Comparison of ENCODE assay signal across 29 cellular contexts in the genomic region with DNA sequence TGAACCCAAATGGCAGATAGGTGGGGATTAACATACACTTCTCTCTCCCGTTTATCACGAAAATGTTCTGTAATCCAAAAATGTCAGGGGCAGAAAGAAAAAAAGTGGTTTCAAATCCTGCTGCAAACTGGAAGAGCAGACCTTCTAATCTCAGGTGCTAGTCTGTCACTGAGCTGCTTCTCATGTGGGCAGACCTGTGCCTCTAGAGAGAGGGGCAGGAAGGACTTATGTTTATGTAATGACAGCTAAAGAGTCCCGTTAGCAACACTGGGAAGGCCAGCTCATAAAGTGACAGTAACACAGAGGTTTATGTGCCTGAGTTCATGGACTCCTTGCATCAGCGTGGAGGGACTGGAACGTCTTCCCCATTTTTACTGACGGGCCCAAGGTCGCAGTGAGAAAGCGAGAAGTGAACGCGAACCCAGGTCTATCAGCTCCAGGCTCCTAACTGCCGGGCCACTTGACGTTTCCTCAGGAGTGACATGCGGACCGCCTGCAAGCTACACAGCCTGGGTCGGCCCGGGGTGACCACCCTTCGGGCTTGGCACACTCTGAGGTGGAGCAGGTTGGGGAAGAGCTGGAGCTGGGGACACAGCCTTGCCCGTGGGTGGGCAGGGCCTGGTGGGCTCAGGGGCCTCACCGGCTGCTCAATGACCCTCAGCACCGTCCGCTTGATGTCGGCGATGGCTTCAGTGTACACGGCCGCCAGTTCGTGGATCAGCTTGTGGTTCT. TPM values are rescaled to one million over a fixed set of nuclear protein-coding genes. Genes with fewer than 3 reads are reported as not detected.
DNase-seq lines count a peak whose midpoint lies in the region; TF ChIP-seq lines count a peak whose summit lies in the region.
"Had no signal": no experiment of that assay in that cellular context is flagged by ENCODE, and none has a peak within 500 bp of the region (broad histone marks: within the 10 kb centered on the region; RNA-seq: fewer than 3 reads in every experiment).

No MANE protein-coding gene starts in this region.

- H2BK15ac ChIP-seq in neuronal stem cell (ENCODE audit: low read length) = no peak overlapping the region

- H3K4me3 ChIP-seq in Jurkat, Clone E6-1 (ENCODE audit: low read length) = peak overlapping the region; percentile 32
- H3K4me3 ChIP-seq in neuronal stem cell (ENCODE audit: low read length in 2 of 2) (no peak overlapping the region), spleen (no peak overlapping the region)
- H3K4me3 ChIP-seq: esophagus squamous epithelium, stomach, thyroid gland, vagina had no signal

- peaks cover 39% of the 10 kb centered on the region for H3K36me3 Mint-ChIP-seq in chondrocyte (ENCODE audit: low read depth)

- H3K36me3 ChIP-seq in neuronal stem cell (replicated peaks in 1 of 2; ENCODE audit: control insufficient read depth in 2 of 2, insufficient read depth in 2 of 2, low read length in 2 of 2) (peaks cover 71 to 96% of the 10 kb centered on the region in 2 donors), spleen (peaks cover 0 to 100% (median 93%) of the 10 kb centered on the region in 6 donors)

- no peak overlapping the region for H3K4ac ChIP-seq in neuronal stem cell (ENCODE audit: low read length)

- DNase-seq in NCI-H510A treated with DMSO at 0.1 percent for 48 hours (lab: John Stamatoyannopoulos, UW) = peak; percentile 43
- DNase-seq in NCI-H510A (lab: John Stamatoyannopoulos, UW) = no peak
- DNase-seq in Jurkat, Clone E6-1 (ENCODE audit: low read depth, low spot score) = peak; percentile 66
- peak; percentile 87 for DNase-seq in chondrocyte (ENCODE audit: low spot score)
- DNase-seq in neuronal stem cell (ENCODE audit: low spot score) = no peak
- DNase-seq in GM10248 (ENCODE audit: extremely low spot score) = no peak
- DNase-seq in spleen = no peak
- DNase-seq in activated CD8-positive, alpha-beta memory T cell treated with anti-CD3 and anti-CD28 coated beads for 24 hours = no peak
- DNase-seq: activated naive CD4-positive, alpha-beta T cell treated with anti-CD3 and anti-CD28 coated beads, Interleukin-2, amount 50 U/mL, for 16 hours; AML-193; CD4-positive, alpha-beta T cell; cortex of kidney; esophagus squamous epithelium; foreskin melanocyte; IMR-90; NCI-H187 treated with DMSO at 0.1 percent for 48 hours; NCI-H2227 treated with DMSO at 0.1 percent for 48 hours; PC-3 had no signal

- H2AK5ac ChIP-seq in neuronal stem cell (ENCODE audit: low read depth, low read length) = no peak overlapping the region

- H3K23ac ChIP-seq in neuronal stem cell (ENCODE audit: low read depth, low read length, poor library complexity) = peak overlapping the region; percentile 57

- H3K9me3 ChIP-seq in neuronal stem cell (replicated peaks in 1 of 2; ENCODE audit: control insufficient read depth in 2 of 2, insufficient read depth in 1 of 2, low read depth in 1 of 2, low read length in 2 of 2) = peaks cover 0 to 3% of the 10 kb centered on the region in 2 donors
- H3K9me3 ChIP-seq in spleen = no peaks in the 10 kb centered on the region
- H3K9me3 ChIP-seq: esophagus squamous epithelium, neutrophil, stomach, thyroid gland, vagina had no signal

- no peak overlapping the region for H2BK5ac ChIP-seq in neuronal stem cell (ENCODE audit: low read length)

- H3K14ac ChIP-seq in neuronal stem cell (ENCODE audit: low read length) = no peak overlapping the region

- intact Hi-C loops in spleen (cut with DNase I; ENCODE audit: low total_unique reads) = no loop called here

- no peaks in the 10 kb centered on the region for H3K4me1 ChIP-seq in neuronal stem cell (ENCODE audit: control insufficient read depth in 2 of 2, insufficient read depth in 1 of 2, low read depth in 1 of 2, low read length in 2 of 2)
- no peaks in the 10 kb centered on the region for H3K4me1 ChIP-seq in spleen
- H3K4me1 ChIP-seq: thyroid gland, vagina had no signal

- no CpG with 5 or more reads among the region's 26 CpGs for whole genome bisulfite sequencing in neuronal stem cell (ENCODE audit: extremely low coverage in 2 of 2, insufficient read length in 2 of 2, insufficient replicate concordance in 1 of 2), 2 donors
- 82 to 93% (median 90%) methylated on average over 25 to 26 of the region's 26 CpGs for WGBS in spleen, 5 donors

- no peak overlapping the region for H2BK12ac ChIP-seq in neuronal stem cell (ENCODE audit: low read length)

- H3K9ac ChIP-seq in neuronal stem cell (ENCODE audit: low read depth, low read length, poor library complexity) = no peak overlapping the region

- no peaks in the 10 kb centered on the region for H3K27me3 Mint-ChIP-seq in chondrocyte (ENCODE audit: low read depth)
- H3K27me3 Mint-ChIP-seq: CD4-positive, alpha-beta T cell had no signal

- TF ChIP-seq POLR2A in spleen (IDR thresholded peaks at IDR 0.05) = no peak

- CTCF ChIA-PET in GM10248 (lab: Yijun Ruan, JAX) = interaction anchor here (1.2 to 6.6 kb wide), 8 partner anchors 7 to 45 kb away, joined by 3 to 63 read pairs (median 4); a partner anchor contains a TSS

- H3K27me3 ChIP-seq in neuronal stem cell (ENCODE audit: control insufficient read depth in 3 of 3, insufficient read depth in 3 of 3, low read depth in 1 of 3, low read length in 3 of 3) = no peaks in the 10 kb centered on the region
- no peaks in the 10 kb centered on the region for H3K27me3 ChIP-seq in spleen (replicated peaks in 1 of 7)
- H3K27me3 ChIP-seq: esophagus squamous epithelium, neutrophil, stomach, thyroid gland, vagina had no signal

- peaks cover 2% of the 10 kb centered on the region for H3K79me1 ChIP-seq in neuronal stem cell (ENCODE audit: low read depth, low read length)

- TF ChIP-seq CTCF in chondrocyte (IDR thresholded peaks at IDR 0.05) = no peak
- no peak for TF ChIP-seq CTCF in GM10248 (IDR thresholded peaks at IDR 0.05; ENCODE audit: control extremely low read depth, extremely low read depth, low read depth, missing control alignments)
- no peak for TF ChIP-seq CTCF in spleen (IDR thresholded peaks at IDR 0.05 in 8 of 11, conservative IDR thresholded peaks at IDR 0.05 in 3 of 11)

- H3K4me3 Mint-ChIP-seq in chondrocyte (ENCODE audit: unreplicated experiment) = no peak overlapping the region
- H3K4me3 Mint-ChIP-seq: CD4-positive, alpha-beta T cell; T-helper 2 cell treated with Interferon-gamma antibody and Interleukin-4, amounts not matched to agents 5 μg/mL and 100 μg/mL, for 36 hours; WTC11 had no signal

- no peak overlapping the region for H3K27ac ChIP-seq in neuronal stem cell (replicated peaks; ENCODE audit: low read length)
- H3K27ac ChIP-seq in spleen = no peak overlapping the region
- H3K27ac ChIP-seq: neutrophil, thyroid gland, vagina had no signal

- no peak overlapping the region for H4K8ac ChIP-seq in neuronal stem cell (ENCODE audit: low read depth, low read length)

- no peak overlapping the region for H2BK120ac ChIP-seq in neuronal stem cell (ENCODE audit: low read depth, low read length)

- no peaks in the 10 kb centered on the region for H3K9me3 Mint-ChIP-seq in chondrocyte (ENCODE audit: low read depth)
- H3K9me3 Mint-ChIP-seq: CD4-positive, alpha-beta T cell; T-helper 2 cell treated with Interferon-gamma antibody and Interleukin-4, amounts not matched to agents 5 μg/mL and 100 μg/mL, for 36 hours; WTC11 had no signal

- no peak overlapping the region for H3K27ac Mint-ChIP-seq in chondrocyte (ENCODE audit: unreplicated experiment)
- H3K27ac Mint-ChIP-seq: CD4-positive, alpha-beta T cell; T-helper 2 cell treated with Interferon-gamma antibody and Interleukin-4, amounts not matched to agents 5 μg/mL and 100 μg/mL, for 36 hours; WTC11 had no signal

- no peak overlapping the region for H2AFZ ChIP-seq in neuronal stem cell (ENCODE audit: low read length)

- H3K18ac ChIP-seq in neuronal stem cell (ENCODE audit: low read length) = no peak overlapping the region

- no peak overlapping the region for H4K91ac ChIP-seq in neuronal stem cell (ENCODE audit: low read depth, low read length, poor library complexity)

- POLR2A ChIA-PET in GM10248 (lab: Yijun Ruan, JAX) = no interaction called here

- H3K4me1 Mint-ChIP-seq in chondrocyte (ENCODE audit: low read depth) = peaks cover 19% of the 10 kb centered on the region

- H3K4me2 ChIP-seq in neuronal stem cell (ENCODE audit: insufficient read depth, low read length, poor library complexity, severe bottlenecking) = no peak overlapping the region

RNA-seq across cellular contexts. Expression of a gene that starts 9.6 kb away (rescaled TPM):
- not detected for polyA plus RNA-seq in Jurkat, Clone E6-1 (2012; ENCODE audit: insufficient read depth, insufficient read length)
- 0.15 TPM in 1 of 3 replicates, not detected in the others for total RNA-seq in chondrocyte
- not detected for polyA plus RNA-seq in neuronal stem cell (2013, experiment 1 of 2)
- polyA plus RNA-seq in neuronal stem cell (2013, experiment 2 of 2) = 0.03 TPM
- under 1 TPM in 3 of 7 donors, not detected in 4; 0.19 to 0.41 (median 0.33) TPM for total RNA-seq in spleen
- under 1 TPM in 1 of 3 donors, not detected in 2; 0.13 TPM for polyA plus RNA-seq in spleen
- total RNA-seq: H4, M059J, PC-3, Right ventricle myocardium inferior, vagina had no signal
- polyA plus RNA-seq: stomach had no signal

RNA-seq across cellular contexts. Expression of a gene that starts 32.1 kb away (rescaled TPM):
- 13.4 TPM for polyA plus RNA-seq in Jurkat, Clone E6-1 (2012; ENCODE audit: insufficient read depth, insufficient read length)
- total RNA-seq in chondrocyte (77.6 to 83.0 TPM (median 79.4 TPM) in 3 replicates), spleen (10 to 100 TPM; 35.1 to 57.0 (median 48.4) TPM)
- 36.3 TPM for polyA plus RNA-seq in neuronal stem cell (2013, experiment 1 of 2)
- polyA plus RNA-seq in neuronal stem cell (2013, experiment 2 of 2) = 35.8 TPM
- 10 to 100 TPM in 1 of 3 donors, 1 to 10 TPM in 2; 6.4 to 36.1 (median 6.7) TPM for polyA plus RNA-seq in spleen

RNA-seq across cellular contexts. Expression of a gene that starts 38.2 kb away (rescaled TPM):
- polyA plus RNA-seq in Jurkat, Clone E6-1 (2012; ENCODE audit: insufficient read depth, insufficient read length) = 133 TPM
- total RNA-seq in chondrocyte = 56.5 to 63.3 TPM (median 58.0 TPM) in 3 replicates
- 58.0 TPM for polyA plus RNA-seq in neuronal stem cell (2013, experiment 1 of 2)
- polyA plus RNA-seq in neuronal stem cell (2013, experiment 2 of 2) = 59.5 TPM
- 100 to 1,000 TPM in 1 of 7 donors, 10 to 100 TPM in 6; 56.3 to 106 (median 75.1) TPM for total RNA-seq in spleen
- polyA plus RNA-seq in spleen = 100 to 1,000 TPM in 2 of 3 donors, 10 to 100 TPM in 1; 60.3 to 148 (median 147) TPM

RNA-seq across cellular contexts. Expression of a gene that starts 39.4 kb away (rescaled TPM):
- 1.5 TPM for polyA plus RNA-seq in Jurkat, Clone E6-1 (2012; ENCODE audit: insufficient read depth, insufficient read length)
- total RNA-seq in chondrocyte (not detected in 3 replicates), spleen (under 1 TPM in 1 of 7 donors, not detected in 6; 0.24 TPM)
- 5.9 TPM for polyA plus RNA-seq in neuronal stem cell (2013, experiment 1 of 2)
- 5.6 TPM for polyA plus RNA-seq in neuronal stem cell (2013, experiment 2 of 2)
- under 1 TPM in 2 of 3 donors, not detected in 1; 0.09 to 0.16 TPM for polyA plus RNA-seq in spleen
- total RNA-seq: cardiac septum; CD4-positive, alpha-beta T cell; IMR-90; pulmonary artery endothelial cell; Right ventricle myocardium inferior; thyroid gland; vagina had no signal
- polyA plus RNA-seq: IMR-90 had no signal

RNA-seq across cellular contexts. Expression of a gene that starts 42.4 kb away (rescaled TPM):
- 9.9 TPM for polyA plus RNA-seq in Jurkat, Clone E6-1 (2012; ENCODE audit: insufficient read depth, insufficient read length)
- total RNA-seq in chondrocyte (95.0 to 176 TPM (median 162 TPM) in 3 replicates), spleen (10 to 100 TPM; 22.2 to 54.6 (median 32.7) TPM)
- polyA plus RNA-seq in neuronal stem cell (2013, experiment 1 of 2) = 29.4 TPM
- 28.6 TPM for polyA plus RNA-seq in neuronal stem cell (2013, experiment 2 of 2)
- polyA plus RNA-seq in spleen = 100 to 1,000 TPM in 1 of 3 donors, 10 to 100 TPM in 2; 17.9 to 147 (median 38.1) TPM

Comparison
In these comparisons a context has a peak if more than half of its experiments do, and no peak if none do; other contexts are left out.
1. DNase-seq: peak in NCI-H510A treated with DMSO at 0.1 percent for 48 hours (single experiment), Jurkat, Clone E6-1 (single experiment) and chondrocyte (single experiment); none in NCI-H510A (single experiment), neuronal stem cell (single experiment), GM10248 (single experiment), spleen (single experiment) and activated CD8-positive, alpha-beta memory T cell treated with anti-CD3 and anti-CD28 coated beads for 24 hours (single experiment).